12 cellular contexts compared by ENCODE assay signal in genomic region chr1:211440388-211440787, GRCh38. TPM values are rescaled to one million over a fixed set of nuclear protein-coding genes. Genes with fewer than 3 reads are reported as not detected.
"Had no signal": no experiment of that assay in that cellular context is flagged by ENCODE, and none has a peak within 500 bp of the region (broad histone marks: within the 10 kb centered on the region; RNA-seq: fewer than 3 reads in every experiment).

No MANE protein-coding gene starts in this region.

RNA-seq across cellular contexts. Expression of gene RD3, which starts 51.6 kb away (rescaled TPM):
- total RNA-seq: hepatocyte, kidney epithelial cell, left cardiac atrium, left colon, left lobe of liver, left lung, left ventricle myocardium inferior, left ventricle myocardium superior, liver, lung microvascular endothelial cell, mammary epithelial cell, mucosa of descending colon had no signal
